13 cellular contexts compared by ENCODE assay signal in genomic region chr15:73985101-73985873, GRCh38. TPM values are rescaled to one million over a fixed set of nuclear protein-coding genes. Genes with fewer than 3 reads are reported as not detected.
A peak's percentile ranks its signal among the peaks of the same experiment; 100 is the strongest.
DNase-seq lines count a peak whose midpoint lies in the region; ATAC-seq lines count a peak whose summit lies in the region.
"Had no signal": no experiment of that assay in that cellular context is flagged by ENCODE, and none has a peak within 500 bp of the region (broad histone marks: within the 10 kb centered on the region; RNA-seq: fewer than 3 reads in every experiment).

No MANE protein-coding gene starts in this region.

- DNase-seq in left ventricle myocardium superior, result peak; percentile 31
- no peak for DNase-seq in left cardiac atrium
- DNase-seq in adipocyte (ENCODE audit: low read depth), result no peak
- DNase-seq in memory B cell (ENCODE audit: low spot score in 2 of 2), result no peak
- no peak for DNase-seq in AML-193 (lab: John Stamatoyannopoulos, UW)
- no peak for DNase-seq in effector CD4-positive, alpha-beta T cell
- DNase-seq: CD4-positive, CD25-positive, alpha-beta regulatory T cell; NCI-H1105; stimulated activated CD4-positive, alpha-beta T cell treated with anti-CD3 and anti-CD28 coated beads, Interleukin-12 subunit alpha, Interleukin-12 subunit beta, amount 100 ng/mL, for 4 hours; stimulated activated naive B cell treated with anti-CD40 and anti-IgM and Interleukin-4, amounts not matched to agents 10 μg/mL and 1 μg/mL and 100 μg/mL, for 72 hours had no signal

- peaks cover 7% of the 10 kb centered on the region for H3K36me3 ChIP-seq in adipocyte (ENCODE audit: control insufficient read depth, insufficient read depth, low read length, severe bottlenecking)

- no peaks in the 10 kb centered on the region for H3K27me3 Mint-ChIP-seq in memory B cell
- H3K27me3 Mint-ChIP-seq: CD4-positive, CD25-positive, alpha-beta regulatory T cell; stimulated activated naive B cell treated with anti-CD40 and anti-IgM and Interleukin-4, amounts not matched to agents 10 μg/mL and 1 μg/mL and 100 μg/mL, for 72 hours had no signal

- peaks cover 10% of the 10 kb centered on the region for H3K36me3 Mint-ChIP-seq in memory B cell

- H3K27ac Mint-ChIP-seq in memory B cell, result peak overlapping the region; percentile 88

- peaks cover 46% of the 10 kb centered on the region for H3K4me1 Mint-ChIP-seq in memory B cell

- H3K9me3 ChIP-seq in adipocyte (ENCODE audit: control insufficient read depth, low read length), result no peaks in the 10 kb centered on the region

- H3K9me3 Mint-ChIP-seq in memory B cell, result no peaks in the 10 kb centered on the region
- H3K9me3 Mint-ChIP-seq: CD4-positive, CD25-positive, alpha-beta regulatory T cell; stimulated activated naive B cell treated with anti-CD40 and anti-IgM and Interleukin-4, amounts not matched to agents 10 μg/mL and 1 μg/mL and 100 μg/mL, for 72 hours had no signal

- peak overlapping the region; percentile 18 for H3K4me3 Mint-ChIP-seq in memory B cell

- no peak for ATAC-seq in left ventricle myocardium superior
- ATAC-seq in left cardiac atrium, result no peak
- ATAC-seq in memory B cell (ENCODE audit: low read depth), result peak; percentile 46
- no peak for ATAC-seq in GM21423 (IDR thresholded peaks at IDR 0.05; ENCODE audit: unreplicated experiment)
- ATAC-seq in GM19455 (IDR thresholded peaks at IDR 0.05; ENCODE audit: unreplicated experiment), result no peak

- intact Hi-C loops in left ventricle myocardium superior (cut with micrococcal nuclease) (no loop called here), left cardiac atrium (cut with DNase I) (no loop called here)

- H3K4me1 ChIP-seq in adipocyte (ENCODE audit: control insufficient read depth, insufficient read depth, low read length), result peaks cover 90% of the 10 kb centered on the region

- H3K9ac ChIP-seq in adipocyte (ENCODE audit: low read length), result peak overlapping the region; percentile 53

- no peaks in the 10 kb centered on the region for H3K27me3 ChIP-seq in adipocyte (replicated peaks; ENCODE audit: control insufficient read depth, insufficient read depth, low read length)

- H3K4me3 ChIP-seq in adipocyte (ENCODE audit: low read length), result no peak overlapping the region
- H3K4me3 ChIP-seq: PC-9 had no signal

RNA-seq across cellular contexts. Expression of gene STOML1, which starts 6.8 kb away (rescaled TPM):
- total RNA-seq in left ventricle myocardium superior (26.9 TPM), left cardiac atrium (10 to 100 TPM; 20.3 to 21.1 TPM)

RNA-seq across cellular contexts. Expression of gene PML, which starts 9.2 kb away (rescaled TPM):
- total RNA-seq in left ventricle myocardium superior (20.8 TPM), left cardiac atrium (10 to 100 TPM; 23.4 to 38.7 TPM)

RNA-seq across cellular contexts. Expression of gene LOXL1, which starts 59.0 kb away (rescaled TPM):
- total RNA-seq in left ventricle myocardium superior (12.9 TPM), left cardiac atrium (10 to 100 TPM; 12.0 to 31.5 TPM)
